Comparison of ENCODE assay signal across 7 cellular contexts in the genomic region with DNA sequence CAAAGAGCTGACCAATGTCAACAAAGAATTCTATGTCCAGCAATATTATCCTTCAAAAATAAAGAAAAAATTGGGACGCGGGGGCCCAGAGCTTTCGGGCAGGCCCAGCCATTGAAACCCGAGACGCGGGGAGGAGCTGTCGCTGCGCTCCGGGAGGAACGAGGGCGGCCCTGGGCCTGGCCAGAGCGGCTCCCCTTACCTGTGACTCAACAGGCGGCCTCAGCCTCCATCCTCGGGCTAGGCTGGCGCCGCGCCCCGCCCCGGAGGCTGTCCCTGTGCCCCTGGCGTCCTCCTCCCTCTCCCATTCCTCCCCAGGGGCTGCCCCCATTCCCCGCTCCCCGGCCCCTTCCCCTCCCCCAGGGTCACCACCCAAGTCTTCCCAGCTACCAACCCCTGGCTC.
DNase-seq lines count a peak whose midpoint lies in the region; ATAC-seq, FAIRE-seq and TF ChIP-seq lines count a peak whose summit lies in the region.
"Not testable (repeated sequence)": the region's sequence is repeated elsewhere in the genome, so short reads cannot be mapped to it uniquely, and the experiment has no call there.

No MANE protein-coding gene starts in this region.

- not testable (repeated sequence) for H3K27ac Mint-ChIP-seq in naive thymus-derived CD8-positive, alpha-beta T cell

- not testable (repeated sequence) for TF ChIP-seq EP300 in H1 (IDR thresholded peaks at IDR 0.05; ENCODE audit: borderline replicate concordance in 1 of 2, low read depth in 2 of 2, low read length in 2 of 2)

- H4K91ac ChIP-seq in H1 (replicated peaks; ENCODE audit: insufficient read length, low read length): not testable (repeated sequence)

- H2BK5ac ChIP-seq in H1 (ENCODE audit: low read depth, low read length): not testable (repeated sequence)

- ATAC-seq in GM18868 (IDR thresholded peaks at IDR 0.05; ENCODE audit: unreplicated experiment) (peak; percentile 98), GM21447 (IDR thresholded peaks at IDR 0.05; ENCODE audit: unreplicated experiment) (peak; percentile 95), HG02759 (IDR thresholded peaks at IDR 0.05; ENCODE audit: unreplicated experiment) (peak; percentile 68), HG03342 (IDR thresholded peaks at IDR 0.05; ENCODE audit: unreplicated experiment) (peak; percentile 94), SK-N-SH treated with all-trans-retinoic acid at 6 μM for 48 hours (peak; percentile 97)
- ATAC-seq in naive thymus-derived CD8-positive, alpha-beta T cell: peak; percentile 42 to 45

- not testable (repeated sequence) for H3K56ac ChIP-seq in H1 (replicated peaks; ENCODE audit: insufficient read length, low read depth, low read length)

- H3K9ac ChIP-seq in H1 (replicated peaks in 1 of 4; ENCODE audit: extremely low read depth in 1 of 4, low read depth in 3 of 4, low read length in 3 of 4): not testable (repeated sequence)

- not testable (repeated sequence) for H3K27me3 Mint-ChIP-seq in naive thymus-derived CD8-positive, alpha-beta T cell

- H4K5ac ChIP-seq in H1 (ENCODE audit: insufficient read length, low read depth, low read length): not testable (repeated sequence)

- H3K4me1 ChIP-seq in H1 (replicated peaks in 1 of 4; ENCODE audit: control insufficient read depth in 3 of 4, insufficient read depth in 4 of 4, low read length in 3 of 4): not testable (repeated sequence)

- CTCF ChIA-PET in H1 (lab: Charles Lee; ENCODE audit: partially characterized antibody): interaction anchor here (0.9 to 3.8 kb wide), 6 partner anchors 10 to 187 kb away, joined by 3 to 18 read pairs (median 4); no protein-coding TSS in a partner anchor

- not testable (repeated sequence) for H3K9me3 ChIP-seq in H1 (ENCODE audit: insufficient read depth in 2 of 2, low read depth in 1 of 2, low read length in 1 of 2)

- H3K18ac ChIP-seq in H1 (ENCODE audit: extremely low read depth, low read length): not testable (repeated sequence)

- H2BK120ac ChIP-seq in H1 (replicated peaks; ENCODE audit: low read depth, low read length): not testable (repeated sequence)

- H2BK12ac ChIP-seq in H1 (ENCODE audit: low read depth, low read length): not testable (repeated sequence)

- H3K36me3 Mint-ChIP-seq in naive thymus-derived CD8-positive, alpha-beta T cell: not testable (repeated sequence)

- not testable (repeated sequence) for H4K20me1 ChIP-seq in H1 (replicated peaks in 1 of 2; ENCODE audit: control insufficient read depth in 1 of 2, insufficient read depth in 2 of 2, low read length in 2 of 2)

- not testable (repeated sequence) for TF ChIP-seq CTCF in H1 (IDR thresholded peaks at IDR 0.05; ENCODE audit: control extremely low read depth in 1 of 3, insufficient read depth in 1 of 3, low read depth in 1 of 3, low read length in 3 of 3)

- not testable (repeated sequence) for TF ChIP-seq RAD21 in H1 (IDR thresholded peaks at IDR 0.05 in 1 of 2, conservative IDR thresholded peaks at IDR 0.05 in 1 of 2; ENCODE audit: low read depth in 2 of 2, low read length in 2 of 2)

- not testable (repeated sequence) for H3K4me3 ChIP-seq in H1 (ENCODE audit: extremely low read depth in 1 of 4, insufficient read depth in 2 of 4, low read depth in 3 of 4, low read length in 4 of 4)

- POLR2A ChIA-PET in H1 (lab: Charles Lee; ENCODE audit: partially characterized antibody); naive thymus-derived CD8-positive, alpha-beta T cell (lab: Charles Lee): not testable (repeated sequence)

- FAIRE-seq in H1 (lab: Jason Lieb, UNC): peak; percentile 57

- not testable (repeated sequence) for H3K27me3 ChIP-seq in H1 (replicated peaks in 1 of 4; ENCODE audit: control insufficient read depth in 3 of 4, extremely low read depth in 1 of 4, insufficient read depth in 3 of 4, low read length in 3 of 4)

- not testable (repeated sequence) for H3K14ac ChIP-seq in H1 (ENCODE audit: insufficient read length)

- not testable (repeated sequence) for H3K79me1 ChIP-seq in H1 (ENCODE audit: low read depth, low read length)

- 96% methylated on average over 6 of the region's 22 CpGs; no CpG with 5 or more reads in 1 of the 2 experiments for WGBS in H1 (ENCODE audit: extremely low coverage in 1 of 2, insufficient coverage in 1 of 2, insufficient read length in 1 of 2, insufficient replicate concordance in 2 of 2, low coverage in 1 of 2, low lambda C conversion rate in 2 of 2, missing lambda C conversion rate in 1 of 2), 2 experiments

- not testable (repeated sequence) for H3K27ac ChIP-seq in H1 (ENCODE audit: low read depth, low read length)

- H2BK15ac ChIP-seq in H1 (ENCODE audit: low read length): not testable (repeated sequence)

- not testable (repeated sequence) for H3K23ac ChIP-seq in H1 (ENCODE audit: insufficient read length)

- not testable (repeated sequence) for TF ChIP-seq POLR2A in H1 (IDR thresholded peaks at IDR 0.05; ENCODE audit: control extremely low read depth in 1 of 2, low read depth in 2 of 2, low read length in 2 of 2)

- not testable (repeated sequence) for H2AK5ac ChIP-seq in H1 (ENCODE audit: low read depth, low read length)

- peaks cover 3 to 18% (median 9%) of the 10 kb centered on the region in 9 donors for H3K9me3 Mint-ChIP-seq in naive thymus-derived CD8-positive, alpha-beta T cell

- H3K4me1 Mint-ChIP-seq in naive thymus-derived CD8-positive, alpha-beta T cell: not testable (repeated sequence)

- not testable (repeated sequence) for H3K4me2 ChIP-seq in H1 (ENCODE audit: insufficient read depth in 1 of 2, low read depth in 2 of 2, low read length in 2 of 2)

- H2AFZ ChIP-seq in H1 (ENCODE audit: low read length): not testable (repeated sequence)

- not testable (repeated sequence) for DNase-seq in H1 (ENCODE audit: low read depth in 1 of 2, low spot score in 2 of 2); naive thymus-derived CD8-positive, alpha-beta T cell

- H3K79me2 ChIP-seq in H1 (ENCODE audit: control insufficient read depth in 1 of 2, insufficient read depth in 2 of 2, low read length in 2 of 2): not testable (repeated sequence)

- H3K4ac ChIP-seq in H1 (replicated peaks; ENCODE audit: insufficient read length, low read depth, low read length): not testable (repeated sequence)

- not testable (repeated sequence) for H4K8ac ChIP-seq in H1 (ENCODE audit: extremely low read depth, insufficient read depth, low read length)

- H3K23me2 ChIP-seq in H1 (ENCODE audit: low read depth, low read length): not testable (repeated sequence)

- not testable (repeated sequence) for H3K36me3 ChIP-seq in H1 (ENCODE audit: control insufficient read depth in 2 of 4, insufficient read depth in 4 of 4, low read length in 3 of 4)

- not testable (repeated sequence) for H2BK20ac ChIP-seq in H1 (ENCODE audit: low read length)

- not testable (repeated sequence) for H3K4me3 Mint-ChIP-seq in naive thymus-derived CD8-positive, alpha-beta T cell

Comparison
In these comparisons a context has a peak if more than half of its experiments do, and no peak if none do; other contexts are left out.
1. ATAC-seq: peak in every context shown above with its lines; median percentile 98 in GM18868; 97 in SK-N-SH treated with all-trans-retinoic acid at 6 μM for 48 hours; 95 in GM21447; 94 in HG03342; 68 in HG02759; 44 in naive thymus-derived CD8-positive, alpha-beta T cell.